ENCODE assay signal across 2 cellular contexts in the genomic region with DNA sequence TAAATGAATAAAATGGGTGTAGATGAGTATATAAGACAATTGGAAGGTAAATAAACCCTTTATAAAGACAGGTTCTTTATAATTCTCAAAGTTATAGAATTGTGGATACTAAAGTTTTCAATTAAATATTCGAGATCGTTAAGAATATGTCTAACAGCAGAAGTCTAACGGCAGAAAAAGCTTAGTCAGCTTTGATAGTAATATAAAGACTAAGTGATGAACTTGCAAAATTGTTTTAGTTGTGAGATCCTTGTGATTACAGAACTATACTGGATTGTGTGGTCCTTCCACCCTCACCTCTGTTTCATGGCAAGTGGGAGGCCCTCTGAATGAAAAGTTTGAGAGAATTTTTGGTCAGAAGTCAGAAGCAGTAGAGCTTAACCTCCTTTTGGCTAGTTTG.
TF ChIP-seq lines count a peak whose summit lies in the region.

No MANE protein-coding gene starts in this region.

TF ChIP-seq in IMR-90, 13 proteins besides CTCF, POLR2A, EP300 and RAD21:
- TF ChIP-seq BHLHE40 (IDR thresholded peaks at IDR 0.05; ENCODE audit: low read depth, low read length): no peak
- TF ChIP-seq NFE2L2 (IDR thresholded peaks at IDR 0.05; ENCODE audit: low read depth, low read length): no peak
- no peak for TF ChIP-seq RCOR1 (IDR thresholded peaks at IDR 0.05; ENCODE audit: insufficient replicate concordance, low read length)
- peak; percentile 62 for TF ChIP-seq MAFK (IDR thresholded peaks at IDR 0.05; ENCODE audit: low read depth, low read length)

TF ChIP-seq in K562, 482 proteins besides CTCF, POLR2A, EP300 and RAD21:
- TF ChIP-seq MAFG (tag; conservative IDR thresholded peaks at IDR 0.05): peak; percentile 76
- TF ChIP-seq POLR2B (IDR thresholded peaks at IDR 0.05; ENCODE audit: low read depth, partially characterized antibody): no peak
- TF ChIP-seq GTF2E2 (tag; IDR thresholded peaks at IDR 0.05): no peak
- TF ChIP-seq SUPT5H (IDR thresholded peaks at IDR 0.05): no peak
- TF ChIP-seq, protein P1, sequence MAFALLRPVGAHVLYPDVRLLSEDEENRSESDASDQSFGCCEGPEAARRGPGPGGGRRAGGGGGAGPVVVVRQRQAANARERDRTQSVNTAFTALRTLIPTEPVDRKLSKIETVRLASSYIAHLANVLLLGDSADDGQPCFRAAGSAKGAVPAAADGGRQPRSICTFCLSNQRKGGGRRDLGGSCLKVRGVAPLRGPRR (CRISPR knock-in tag; IDR thresholded peaks at IDR 0.05): no peak
- TF ChIP-seq NFE2 (IDR thresholded peaks at IDR 0.05; ENCODE audit: low read depth): peak; percentile 27; the same call in 1 of the 2 replicates
- TF ChIP-seq, protein P2, sequence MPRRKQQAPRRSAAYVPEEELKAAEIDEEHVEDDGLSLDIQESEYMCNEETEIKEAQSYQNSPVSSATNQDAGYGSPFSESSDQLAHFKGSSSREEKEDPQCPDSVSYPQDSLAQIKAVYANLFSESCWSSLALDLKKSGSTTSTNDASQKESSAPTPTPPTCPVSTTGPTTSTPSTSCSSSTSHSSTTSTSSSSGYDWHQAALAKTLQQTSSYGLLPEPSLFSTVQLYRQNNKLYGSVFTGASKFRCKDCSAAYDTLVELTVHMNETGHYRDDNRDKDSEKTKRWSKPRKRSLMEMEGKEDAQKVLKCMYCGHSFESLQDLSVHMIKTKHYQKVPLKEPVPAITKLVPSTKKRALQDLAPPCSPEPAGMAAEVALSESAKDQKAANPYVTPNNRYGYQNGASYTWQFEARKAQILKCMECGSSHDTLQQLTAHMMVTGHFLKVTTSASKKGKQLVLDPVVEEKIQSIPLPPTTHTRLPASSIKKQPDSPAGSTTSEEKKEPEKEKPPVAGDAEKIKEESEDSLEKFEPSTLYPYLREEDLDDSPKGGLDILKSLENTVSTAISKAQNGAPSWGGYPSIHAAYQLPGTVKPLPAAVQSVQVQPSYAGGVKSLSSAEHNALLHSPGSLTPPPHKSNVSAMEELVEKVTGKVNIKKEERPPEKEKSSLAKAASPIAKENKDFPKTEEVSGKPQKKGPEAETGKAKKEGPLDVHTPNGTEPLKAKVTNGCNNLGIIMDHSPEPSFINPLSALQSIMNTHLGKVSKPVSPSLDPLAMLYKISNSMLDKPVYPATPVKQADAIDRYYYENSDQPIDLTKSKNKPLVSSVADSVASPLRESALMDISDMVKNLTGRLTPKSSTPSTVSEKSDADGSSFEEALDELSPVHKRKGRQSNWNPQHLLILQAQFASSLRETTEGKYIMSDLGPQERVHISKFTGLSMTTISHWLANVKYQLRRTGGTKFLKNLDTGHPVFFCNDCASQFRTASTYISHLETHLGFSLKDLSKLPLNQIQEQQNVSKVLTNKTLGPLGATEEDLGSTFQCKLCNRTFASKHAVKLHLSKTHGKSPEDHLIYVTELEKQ (CRISPR knock-in tag; IDR thresholded peaks at IDR 0.05): no peak
- TF ChIP-seq, protein P3, sequence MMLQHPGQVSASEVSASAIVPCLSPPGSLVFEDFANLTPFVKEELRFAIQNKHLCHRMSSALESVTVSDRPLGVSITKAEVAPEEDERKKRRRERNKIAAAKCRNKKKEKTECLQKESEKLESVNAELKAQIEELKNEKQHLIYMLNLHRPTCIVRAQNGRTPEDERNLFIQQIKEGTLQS (IDR thresholded peaks at IDR 0.05): no peak
- TF ChIP-seq, protein P3 (CRISPR knock-in tag; conservative IDR thresholded peaks at IDR 0.05): no peak
- peak; percentile 75 for TF ChIP-seq MAFF (IDR thresholded peaks at IDR 0.05; ENCODE audit: low read length)
- peak; percentile 96 for TF ChIP-seq ZNF316 (IDR thresholded peaks at IDR 0.05)
- TF ChIP-seq, protein P4, sequence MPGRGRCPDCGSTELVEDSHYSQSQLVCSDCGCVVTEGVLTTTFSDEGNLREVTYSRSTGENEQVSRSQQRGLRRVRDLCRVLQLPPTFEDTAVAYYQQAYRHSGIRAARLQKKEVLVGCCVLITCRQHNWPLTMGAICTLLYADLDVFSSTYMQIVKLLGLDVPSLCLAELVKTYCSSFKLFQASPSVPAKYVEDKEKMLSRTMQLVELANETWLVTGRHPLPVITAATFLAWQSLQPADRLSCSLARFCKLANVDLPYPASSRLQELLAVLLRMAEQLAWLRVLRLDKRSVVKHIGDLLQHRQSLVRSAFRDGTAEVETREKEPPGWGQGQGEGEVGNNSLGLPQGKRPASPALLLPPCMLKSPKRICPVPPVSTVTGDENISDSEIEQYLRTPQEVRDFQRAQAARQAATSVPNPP (IDR thresholded peaks at IDR 0.05; ENCODE audit: borderline replicate concordance, insufficient read depth, insufficient read length): no peak
- no peak for TF ChIP-seq ZNF146 (CRISPR knock-in tag; IDR thresholded peaks at IDR 0.05; ENCODE audit: unreplicated experiment)
- peak; percentile 50; the same call in 1 of the 2 replicates for TF ChIP-seq MAFK (IDR thresholded peaks at IDR 0.05; ENCODE audit: low read length)
- TF ChIP-seq, protein P5, sequence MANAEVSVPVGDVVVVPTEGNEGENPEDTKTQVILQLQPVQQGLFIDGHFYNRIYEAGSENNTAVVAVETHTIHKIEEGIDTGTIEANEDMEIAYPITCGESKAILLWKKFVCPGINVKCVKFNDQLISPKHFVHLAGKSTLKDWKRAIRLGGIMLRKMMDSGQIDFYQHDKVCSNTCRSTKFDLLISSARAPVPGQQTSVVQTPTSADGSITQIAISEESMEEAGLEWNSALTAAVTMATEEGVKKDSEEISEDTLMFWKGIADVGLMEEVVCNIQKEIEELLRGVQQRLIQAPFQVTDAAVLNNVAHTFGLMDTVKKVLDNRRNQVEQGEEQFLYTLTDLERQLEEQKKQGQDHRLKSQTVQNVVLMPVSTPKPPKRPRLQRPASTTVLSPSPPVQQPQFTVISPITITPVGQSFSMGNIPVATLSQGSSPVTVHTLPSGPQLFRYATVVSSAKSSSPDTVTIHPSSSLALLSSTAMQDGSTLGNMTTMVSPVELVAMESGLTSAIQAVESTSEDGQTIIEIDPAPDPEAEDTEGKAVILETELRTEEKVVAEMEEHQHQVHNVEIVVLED (CRISPR knock-in tag; IDR thresholded peaks at IDR 0.05): no peak
- no peak for TF ChIP-seq ZBTB7A (IDR thresholded peaks at IDR 0.05; ENCODE audit: borderline replicate concordance, control insufficient read depth, low read depth, low read length)
- peak; percentile 91 for TF ChIP-seq C11orf30 (IDR thresholded peaks at IDR 0.05; ENCODE audit: low read depth)
- no peak for TF ChIP-seq STAT5B (CRISPR knock-in tag; IDR thresholded peaks at IDR 0.05)
- TF ChIP-seq TBP (optimal IDR thresholded peaks at IDR 0.05; ENCODE audit: low read depth, low read length): no peak
